8 cellular contexts compared by ENCODE assay signal in genomic region chr3:185822957-185823279, GRCh38. TPM values are rescaled to one million over a fixed set of nuclear protein-coding genes. Genes with fewer than 3 reads are reported as not detected.
DNase-seq lines count a peak whose midpoint lies in the region; ATAC-seq and TF ChIP-seq lines count a peak whose summit lies in the region.

No MANE protein-coding gene starts in this region.

- peak overlapping the region; percentile 97 for H3K4me2 ChIP-seq in BLaER1

- peaks cover 0 to 3% (median 0%) of the 10 kb centered on the region in 9 donors for H3K9me3 Mint-ChIP-seq in naive thymus-derived CD8-positive, alpha-beta T cell

- peaks cover 100% of the 10 kb centered on the region for H3K27me3 ChIP-seq in BLaER1

- peaks cover 22% of the 10 kb centered on the region for H3K4me1 ChIP-seq in BLaER1

- no peak for DNase-seq in LNCaP clone FGC (ENCODE audit: low read depth)
- no peak for DNase-seq in choroid plexus epithelial cell (ENCODE audit: low read depth)
- DNase-seq in naive thymus-derived CD8-positive, alpha-beta T cell = no peak
- DNase-seq in NK-92 (lab: John Stamatoyannopoulos, UW; ENCODE audit: unreplicated experiment) = no peak
- DNase-seq in NCI-H2029 treated with DMSO at 0.1 percent for 48 hours (lab: John Stamatoyannopoulos, UW) = no peak
- DNase-seq in COR-L47 (lab: John Stamatoyannopoulos, UW) = no peak

- H3K27ac Mint-ChIP-seq in naive thymus-derived CD8-positive, alpha-beta T cell = no peak overlapping the region

- H3K36me3 ChIP-seq in BLaER1 = no peaks in the 10 kb centered on the region

- no peak overlapping the region for H3K27ac ChIP-seq in BLaER1

- no peak overlapping the region for H3K9ac ChIP-seq in BLaER1

- no peak for ATAC-seq in naive thymus-derived CD8-positive, alpha-beta T cell
- ATAC-seq in GM18502 (IDR thresholded peaks at IDR 0.05; ENCODE audit: poor library complexity, unreplicated experiment) = no peak

- H3K9me3 ChIP-seq in BLaER1 = peaks cover 12% of the 10 kb centered on the region

- H4K20me1 ChIP-seq in BLaER1 = peaks cover 58% of the 10 kb centered on the region

- TF ChIP-seq CTCF in LNCaP clone FGC (IDR thresholded peaks at IDR 0.05; ENCODE audit: control insufficient read depth, extremely low read depth, insufficient read depth) (no peak), choroid plexus epithelial cell (conservative IDR thresholded peaks at IDR 0.05; ENCODE audit: low read depth, low read length) (no peak)

- POLR2A ChIA-PET in naive thymus-derived CD8-positive, alpha-beta T cell (lab: Charles Lee) = no interaction called here

- H3K4me3 Mint-ChIP-seq in naive thymus-derived CD8-positive, alpha-beta T cell = peak overlapping the region; percentile 58 to 91 (median 74)

- peak overlapping the region; percentile 72 for H3K4me3 ChIP-seq in BLaER1
- peak overlapping the region; percentile 47 for H3K4me3 ChIP-seq in LNCaP clone FGC (ENCODE audit: low read depth, low read length)
- peak overlapping the region; percentile 89 for H3K4me3 ChIP-seq in choroid plexus epithelial cell (ENCODE audit: low read depth, low read length)

- peaks cover 30 to 78% (median 54%) of the 10 kb centered on the region in 5 donors for H3K27me3 Mint-ChIP-seq in naive thymus-derived CD8-positive, alpha-beta T cell

- H3K4me1 Mint-ChIP-seq in naive thymus-derived CD8-positive, alpha-beta T cell = peaks cover 10 to 16% (median 13%) of the 10 kb centered on the region in 4 donors

- H3K36me3 Mint-ChIP-seq in naive thymus-derived CD8-positive, alpha-beta T cell = peaks cover 1 to 7% (median 6%) of the 10 kb centered on the region in 3 donors

RNA-seq across cellular contexts. Expression of gene IGF2BP2, which starts 1.9 kb away (rescaled TPM):
- under 1 TPM in 1 of 2 experiments, not detected in 1; 0.49 TPM for total RNA-seq in naive thymus-derived CD8-positive, alpha-beta T cell
- polyA plus RNA-seq in naive thymus-derived CD8-positive, alpha-beta T cell = not detected
